ENCODE assay signal across 30 cellular contexts in the genomic region with DNA sequence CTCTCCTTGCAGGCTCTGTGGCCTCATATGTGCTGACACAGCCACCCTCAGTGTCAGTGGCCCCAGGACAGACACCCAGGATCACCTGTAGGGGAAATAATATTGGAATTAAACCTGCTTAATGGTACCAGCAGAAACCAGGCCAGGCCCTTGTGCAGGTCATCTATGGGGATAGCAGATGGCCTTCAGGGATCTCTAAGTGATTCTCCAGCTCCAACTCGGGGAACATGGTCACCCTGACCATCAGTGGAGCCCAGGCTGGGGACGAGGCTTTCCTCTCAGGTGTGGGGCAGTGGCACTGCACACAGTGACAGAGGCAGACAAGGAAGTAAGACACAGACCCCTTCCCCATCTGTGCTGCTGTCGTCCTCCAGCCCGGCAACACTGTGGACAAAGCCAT. TPM values are rescaled to one million over a fixed set of nuclear protein-coding genes. Genes with fewer than 3 reads are reported as not detected.
"Had no signal": no experiment of that assay in that cellular context is flagged by ENCODE, and none has a peak within 500 bp of the region (broad histone marks: within the 10 kb centered on the region; RNA-seq: fewer than 3 reads in every experiment).

No MANE protein-coding gene starts in this region.

- H3K36me3 Mint-ChIP-seq: mesothelial cell of epicardium; naive B cell; natural killer cell; neural progenitor cell; stimulated activated naive B cell treated with anti-CD40 and anti-IgM and Interleukin-4, amounts not matched to agents 10 μg/mL and 1 μg/mL and 100 μg/mL, for 72 hours had no signal

- H3K9ac ChIP-seq: neural progenitor cell had no signal

- ATAC-seq: natural killer cell; pancreas; stimulated activated naive B cell treated with anti-CD40 and anti-IgM and Interleukin-4, amounts not matched to agents 10 μg/mL and 1 μg/mL and 100 μg/mL, for 72 hours; stimulated activated naive CD8-positive, alpha-beta T cell treated with anti-CD3 and anti-CD28 coated beads, Interleukin-15, Interleukin-2, amounts not matched to agents 100 U/mL and 50 U/mL, for 24 hours had no signal

- H3K4me3 Mint-ChIP-seq: mesothelial cell of epicardium; naive B cell; natural killer cell; nephron progenitor cell; neural progenitor cell; stimulated activated naive B cell treated with anti-CD40 and anti-IgM and Interleukin-4, amounts not matched to agents 10 μg/mL and 1 μg/mL and 100 μg/mL, for 72 hours had no signal

- H3K27ac Mint-ChIP-seq: mesothelial cell of epicardium; naive B cell; natural killer cell; neural progenitor cell; stimulated activated naive B cell treated with anti-CD40 and anti-IgM and Interleukin-4, amounts not matched to agents 10 μg/mL and 1 μg/mL and 100 μg/mL, for 72 hours had no signal

- H3K27ac ChIP-seq: left ventricle myocardium inferior, neural progenitor cell, pancreas, prostate gland, sigmoid colon, spleen, stomach, testis, thyroid gland, transverse colon, upper lobe of left lung, vagina had no signal

- H3K4me2 ChIP-seq: neural progenitor cell had no signal

- H3K27me3 ChIP-seq: pancreas, spleen, testis, thyroid gland, transverse colon, upper lobe of left lung, vagina had no signal

- H3K9me3 Mint-ChIP-seq: mesothelial cell of epicardium; naive B cell; natural killer cell; nephron progenitor cell; neural progenitor cell; stimulated activated naive B cell treated with anti-CD40 and anti-IgM and Interleukin-4, amounts not matched to agents 10 μg/mL and 1 μg/mL and 100 μg/mL, for 72 hours had no signal

- H3K4me1 Mint-ChIP-seq: mesothelial cell of epicardium, nephron progenitor cell had no signal

- H3K4me3 ChIP-seq: left ventricle myocardium inferior, lung, neural progenitor cell, pancreas, prostate gland, sigmoid colon, spleen, stomach, testis, thyroid gland, transverse colon, upper lobe of left lung, vagina had no signal

- H3K9me3 ChIP-seq: left ventricle myocardium inferior, pancreas, prostate gland, sigmoid colon, spleen, stomach, testis, thyroid gland, transverse colon, upper lobe of left lung, vagina had no signal

- DNase-seq: islet precursor cell; left ventricle myocardium inferior; mesendoderm; naive B cell; natural killer cell; nephron progenitor cell; pancreas; retina; right cardiac atrium; sigmoid colon; small intestine; spleen; stimulated activated CD4-positive, alpha-beta T cell treated with anti-CD3 and anti-CD28 coated beads, Interleukin-4, amount 100 ng/mL, for 4 hours; stimulated activated naive B cell treated with anti-CD40 and anti-IgM and Interleukin-4, amounts not matched to agents 10 μg/mL and 1 μg/mL and 100 μg/mL, for 72 hours; stimulated activated naive CD8-positive, alpha-beta T cell treated with anti-CD3 and anti-CD28 coated beads, Interleukin-15, Interleukin-2, amounts not matched to agents 100 U/mL and 50 U/mL, for 24 hours; stomach; testis; thyroid gland; transverse colon; upper lobe of left lung had no signal

- H3K36me3 ChIP-seq: left ventricle myocardium inferior, neural progenitor cell, pancreas, prostate gland, sigmoid colon, spleen, stomach, thyroid gland, transverse colon, upper lobe of left lung, vagina had no signal

- H3K4me1 ChIP-seq: left ventricle myocardium inferior, pancreas, prostate gland, sigmoid colon, spleen, stomach, testis, thyroid gland, transverse colon, upper lobe of left lung, vagina had no signal

- H2AFZ ChIP-seq: neural progenitor cell had no signal

RNA-seq across cellular contexts. Expression of gene GGTLC2, which starts 16.9 kb away (rescaled TPM):
- total RNA-seq: kidney epithelial cell, left ventricle myocardium inferior, lower leg skin, mesothelial cell of epicardium, mononuclear cell, natural killer cell, osteoblast, pancreas, right cardiac atrium, sigmoid colon, spleen, stomach, transverse colon, urinary bladder, vagina had no signal
